28 cellular contexts compared by ENCODE assay signal in genomic region chr3:192395506-192395905, GRCh38.
"Had no signal": no experiment of that assay in that cellular context is flagged by ENCODE, and none has a peak within 500 bp of the region (broad histone marks: within the 10 kb centered on the region; RNA-seq: fewer than 3 reads in every experiment).

No MANE protein-coding gene starts in this region.

- DNase-seq: activated B cell treated with CpG ODN at 0.5 μM for 24 hours; activated CD4-positive, alpha-beta T cell treated with anti-CD3 and anti-CD28 coated beads for 48 hours; activated CD4-positive, alpha-beta T cell treated with anti-CD3 and anti-CD28 coated beads, Interleukin-2, amount 50 U/mL, for 1 hour; activated CD4-positive, alpha-beta T cell treated with anti-CD3 and anti-CD28 coated beads, Interleukin-2, amount 50 U/mL, for 48 hours; activated CD8-positive, alpha-beta memory T cell treated with anti-CD3 and anti-CD28 coated beads for 24 hours; activated CD8-positive, alpha-beta T cell treated with anti-CD3 and anti-CD28 coated beads for 36 hours; activated effector memory CD4-positive, alpha-beta T cell treated with anti-CD3 and anti-CD28 coated beads, Interleukin-2, amount 50 U/mL, for 16 hours; activated naive CD4-positive, alpha-beta T cell treated with anti-CD3 and anti-CD28 coated beads, Interleukin-2, amount 10 ng/mL, durations not matched to agents 7 days and 5 days; activated naive CD8-positive, alpha-beta T cell treated with anti-CD3 and anti-CD28 coated beads, Interleukin-2, amount 10 ng/mL, durations not matched to agents 7 days and 5 days; activated T-cell treated with anti-CD3 and anti-CD28 coated beads, Interleukin-2, amount 50 U/mL, for 1 hour; activated T-cell treated with anti-CD3 and anti-CD28 coated beads, Interleukin-2, amount 50 U/mL, for 48 hours; dorsolateral prefrontal cortex; effector memory CD4-positive, alpha-beta T cell; endodermal cell; foreskin fibroblast; gastrocnemius medialis; glutamatergic neuron; heart left ventricle; T-helper 17 cell; T1000; WERI-Rb-1 had no signal

- H3K27ac Mint-ChIP-seq: activated B cell treated with CpG ODN at 0.5 μM for 24 hours; activated CD8-positive, alpha-beta T cell treated with anti-CD3 and anti-CD28 coated beads for 36 hours; activated naive CD4-positive, alpha-beta T cell treated with anti-CD3 and anti-CD28 coated beads, Interleukin-2, amount 10 ng/mL, durations not matched to agents 7 days and 5 days; activated naive CD4-positive, alpha-beta T cell treated with anti-CD3 and anti-CD28 coated beads, Interleukin-2, amount 50 U/mL, for 72 hours; activated naive CD8-positive, alpha-beta T cell treated with anti-CD3 and anti-CD28 coated beads, Interleukin-2, amount 10 ng/mL, durations not matched to agents 7 days and 5 days; activated T-helper 1 cell treated with anti-CD3 and anti-CD28 coated beads, Interleukin-12 subunit alpha, Interleukin-12 subunit beta, Interleukin-2, Interleukin-4 antibody, amounts not matched to agents 30 ng/mL and 10 ng/mL and 1 ng/mL, durations not matched to agents 14 hours and 24 hours and 36 hours; activated T-helper 2 cell treated with anti-CD3 and anti-CD28 coated beads, Interferon-gamma antibody, Interleukin-2, Interleukin-4, amounts not matched to agents 10 μg/mL and 5 μg/mL and 100 μg/mL, durations not matched to agents 14 hours and 24 hours and 36 hours; brain; dendritic cell treated with granulocyte-macrophage colony-stimulating factor and Interleukin-4, amounts not matched to agents 40 ng/mL and 50 ng/mL, for 4 days; endodermal cell; T-helper 17 cell; T-helper 2 cell treated with Interferon-gamma antibody and Interleukin-4, amounts not matched to agents 5 μg/mL and 100 μg/mL, for 36 hours had no signal

- H3K27me3 Mint-ChIP-seq: activated CD8-positive, alpha-beta T cell treated with anti-CD3 and anti-CD28 coated beads for 36 hours; activated naive CD4-positive, alpha-beta T cell treated with anti-CD3 and anti-CD28 coated beads, Interleukin-2, amount 10 ng/mL, durations not matched to agents 7 days and 5 days; brain; central memory CD8-positive, alpha-beta T cell; dendritic cell treated with granulocyte-macrophage colony-stimulating factor and Interleukin-4, amounts not matched to agents 40 ng/mL and 50 ng/mL, for 4 days; T-helper 17 cell had no signal

- H3K36me3 Mint-ChIP-seq: activated naive CD4-positive, alpha-beta T cell treated with anti-CD3 and anti-CD28 coated beads, Interleukin-2, amount 10 ng/mL, durations not matched to agents 7 days and 5 days; activated naive CD4-positive, alpha-beta T cell treated with anti-CD3 and anti-CD28 coated beads, Interleukin-2, amount 50 U/mL, for 72 hours; activated naive CD8-positive, alpha-beta T cell treated with anti-CD3 and anti-CD28 coated beads, Interleukin-2, amount 10 ng/mL, durations not matched to agents 7 days and 5 days had no signal

- H3K9me3 Mint-ChIP-seq: activated B cell treated with CpG ODN at 0.5 μM for 24 hours; activated CD8-positive, alpha-beta T cell treated with anti-CD3 and anti-CD28 coated beads for 36 hours; activated naive CD4-positive, alpha-beta T cell treated with anti-CD3 and anti-CD28 coated beads, Interleukin-2, amount 10 ng/mL, durations not matched to agents 7 days and 5 days; activated naive CD8-positive, alpha-beta T cell treated with anti-CD3 and anti-CD28 coated beads, Interleukin-2, amount 10 ng/mL, durations not matched to agents 7 days and 5 days; activated T-helper 1 cell treated with anti-CD3 and anti-CD28 coated beads, Interleukin-12 subunit alpha, Interleukin-12 subunit beta, Interleukin-2, Interleukin-4 antibody, amounts not matched to agents 30 ng/mL and 10 ng/mL and 1 ng/mL, durations not matched to agents 14 hours and 24 hours and 36 hours; activated T-helper 2 cell treated with anti-CD3 and anti-CD28 coated beads, Interferon-gamma antibody, Interleukin-2, Interleukin-4, amounts not matched to agents 10 μg/mL and 5 μg/mL and 100 μg/mL, durations not matched to agents 14 hours and 24 hours and 36 hours; brain; dendritic cell treated with granulocyte-macrophage colony-stimulating factor and Interleukin-4, amounts not matched to agents 40 ng/mL and 50 ng/mL, for 4 days; endodermal cell; T-helper 2 cell treated with Interferon-gamma antibody and Interleukin-4, amounts not matched to agents 5 μg/mL and 100 μg/mL, for 36 hours had no signal

- H3K4me1 Mint-ChIP-seq: activated B cell treated with CpG ODN at 0.5 μM for 24 hours; activated naive CD4-positive, alpha-beta T cell treated with anti-CD3 and anti-CD28 coated beads, Interleukin-2, amount 10 ng/mL, durations not matched to agents 7 days and 5 days; activated naive CD8-positive, alpha-beta T cell treated with anti-CD3 and anti-CD28 coated beads, Interleukin-2, amount 10 ng/mL, durations not matched to agents 7 days and 5 days; brain; central memory CD8-positive, alpha-beta T cell; T-helper 17 cell had no signal

- H3K4me3 Mint-ChIP-seq: activated B cell treated with CpG ODN at 0.5 μM for 24 hours; activated CD8-positive, alpha-beta T cell treated with anti-CD3 and anti-CD28 coated beads for 36 hours; activated naive CD4-positive, alpha-beta T cell treated with anti-CD3 and anti-CD28 coated beads, Interleukin-2, amount 10 ng/mL, durations not matched to agents 7 days and 5 days; activated naive CD8-positive, alpha-beta T cell treated with anti-CD3 and anti-CD28 coated beads, Interleukin-2, amount 10 ng/mL, durations not matched to agents 7 days and 5 days; activated T-helper 1 cell treated with anti-CD3 and anti-CD28 coated beads, Interleukin-12 subunit alpha, Interleukin-12 subunit beta, Interleukin-2, Interleukin-4 antibody, amounts not matched to agents 30 ng/mL and 10 ng/mL and 1 ng/mL, durations not matched to agents 14 hours and 24 hours and 36 hours; brain; central memory CD8-positive, alpha-beta T cell; dendritic cell treated with granulocyte-macrophage colony-stimulating factor and Interleukin-4, amounts not matched to agents 40 ng/mL and 50 ng/mL, for 4 days; endodermal cell; T-helper 17 cell; T-helper 2 cell treated with Interferon-gamma antibody and Interleukin-4, amounts not matched to agents 5 μg/mL and 100 μg/mL, for 36 hours had no signal
